Comparison of ENCODE assay signal across 26 cellular contexts in the genomic region with DNA sequence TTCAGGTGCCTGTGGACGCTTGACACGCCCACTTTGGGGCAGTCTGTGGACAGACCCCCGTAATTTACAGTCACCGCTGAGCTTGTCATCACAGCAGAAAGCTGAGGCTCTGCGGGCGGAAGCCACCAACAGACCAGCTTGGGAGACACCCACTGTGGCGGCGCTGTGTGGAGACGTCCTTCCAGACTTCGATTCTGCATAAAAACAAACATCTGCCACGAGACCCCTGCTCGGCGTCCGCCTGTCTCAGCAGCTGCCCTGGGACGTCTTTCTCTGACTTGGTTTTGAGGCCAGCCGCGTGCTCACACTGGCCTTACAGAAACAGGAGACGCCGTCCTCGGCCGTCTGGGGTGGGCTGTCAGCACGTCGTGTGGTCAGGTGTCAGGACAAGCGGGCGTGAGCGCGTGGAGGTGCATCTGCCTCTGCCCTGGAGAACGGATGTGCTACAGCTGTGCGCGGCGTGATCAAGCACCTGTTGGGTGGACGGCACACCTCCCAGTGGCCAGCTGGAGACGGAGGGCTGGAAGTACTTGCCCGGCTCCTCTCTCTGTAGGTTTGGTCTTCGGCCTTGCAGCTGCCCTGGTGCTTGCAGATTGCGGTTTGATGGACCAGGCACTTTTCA. TPM values are rescaled to one million over a fixed set of nuclear protein-coding genes. Genes with fewer than 3 reads are reported as not detected.
DNase-seq lines count a peak whose midpoint lies in the region; ATAC-seq, FAIRE-seq and TF ChIP-seq lines count a peak whose summit lies in the region.
"Had no signal": no experiment of that assay in that cellular context is flagged by ENCODE, and none has a peak within 500 bp of the region (broad histone marks: within the 10 kb centered on the region; RNA-seq: fewer than 3 reads in every experiment).

No MANE protein-coding gene starts in this region.

- H3K27me3 Mint-ChIP-seq in osteocyte (ENCODE audit: unreplicated experiment) = no peaks in the 10 kb centered on the region

- H3K36me3 Mint-ChIP-seq in osteocyte (ENCODE audit: unreplicated experiment) = peaks cover 50% of the 10 kb centered on the region

- no peak overlapping the region for H3K4me3 ChIP-seq in heart right ventricle
- no peak overlapping the region for H3K4me3 ChIP-seq in kidney (ENCODE audit: low read length in 2 of 2)
- H3K4me3 ChIP-seq: GM23248, MG63, PC-9 had no signal

- ATAC-seq in Right ventricle myocardium superior (ENCODE audit: poor library complexity) (no peak), heart right ventricle (no peak), HG02885 (IDR thresholded peaks at IDR 0.05; ENCODE audit: poor library complexity, unreplicated experiment) (no peak)
- ATAC-seq: Right ventricle myocardium inferior had no signal

- peak; percentile 30 for DNase-seq in Right ventricle myocardium superior
- no peak for DNase-seq in heart right ventricle
- DNase-seq in kidney = peak; percentile 71
- DNase-seq in osteocyte (ENCODE audit: extremely low spot score, unreplicated experiment) = peak; percentile 76
- no peak for DNase-seq in activated CD4-positive, alpha-beta T cell treated with anti-CD3 and anti-CD28 coated beads, Interleukin-2, amount 50 U/mL, for 4 hours
- DNase-seq in cerebellar nuclear complex (lab: John Stamatoyannopoulos, UW) = no peak
- DNase-seq: Calu3, DMS79 treated with DMSO at 0.1 percent for 48 hours, GM23248, H9, HFFc6, KG1, MG63, NCI-H1694, NCI-H2029 treated with DMSO at 0.1 percent for 48 hours, NCI-H446 treated with DMSO at 0.1 percent for 48 hours, NCI-H526, NCI-H82, PC-9 had no signal

- no peak overlapping the region for H3K27ac Mint-ChIP-seq in osteocyte (ENCODE audit: unreplicated experiment)
- H3K27ac Mint-ChIP-seq: H9, HFFc6 had no signal

- H3K9ac ChIP-seq in kidney (ENCODE audit: low read length in 2 of 2) = no peak overlapping the region
- H3K9ac ChIP-seq: GM23248 had no signal

- H3K36me3 ChIP-seq in heart right ventricle = peaks cover 0 to 81% (median 26%) of the 10 kb centered on the region in 9 donors
- peaks cover 8% of the 10 kb centered on the region in 2 donors for H3K36me3 ChIP-seq in kidney (ENCODE audit: control insufficient read depth in 1 of 2, insufficient read depth in 2 of 2, low read length in 2 of 2)
- H3K36me3 ChIP-seq: MG63 had no signal

- no peak overlapping the region for H3K4me3 Mint-ChIP-seq in osteocyte (ENCODE audit: unreplicated experiment)
- H3K4me3 Mint-ChIP-seq: H9, HFFc6 had no signal

- H3K9me3 ChIP-seq in heart right ventricle (no peaks in the 10 kb centered on the region), kidney (ENCODE audit: control insufficient read depth in 1 of 2, low read length in 2 of 2) (no peaks in the 10 kb centered on the region)
- H3K9me3 ChIP-seq: MG63 had no signal

- no peaks in the 10 kb centered on the region for H3K4me1 Mint-ChIP-seq in osteocyte (ENCODE audit: unreplicated experiment)
- H3K4me1 Mint-ChIP-seq: H9 had no signal

- no peaks in the 10 kb centered on the region for H3K9me3 Mint-ChIP-seq in osteocyte (ENCODE audit: unreplicated experiment)
- H3K9me3 Mint-ChIP-seq: H9 had no signal

- no peaks in the 10 kb centered on the region for H3K4me1 ChIP-seq in heart right ventricle
- H3K4me1 ChIP-seq in kidney (ENCODE audit: control insufficient read depth in 1 of 2, insufficient read depth in 1 of 2, low read depth in 1 of 2, low read length in 2 of 2) = no peaks in the 10 kb centered on the region

- no peak for FAIRE-seq in kidney (lab: Jason Lieb, UNC)
- FAIRE-seq: GM18507 had no signal

- no peaks in the 10 kb centered on the region for H3K27me3 ChIP-seq in heart right ventricle
- H3K27me3 ChIP-seq: MG63 had no signal

- intact Hi-C loops in Right ventricle myocardium superior (cut with DNase I) = no loop called here
- intact Hi-C loops in heart right ventricle (cut with DNase I) = no loop called here
- intact Hi-C loops in kidney (cut with DNase I) = no loop called here

- TF ChIP-seq CTCF in heart right ventricle (IDR thresholded peaks at IDR 0.05) (no peak), kidney (IDR thresholded peaks at IDR 0.05; ENCODE audit: borderline replicate concordance, extremely low read depth, insufficient read depth) (no peak), osteocyte (IDR thresholded peaks at IDR 0.05) (no peak)

- WGBS in heart right ventricle, 2 donors = 95 to 96% methylated on average over 36 of the region's 36 CpGs

- H3K27ac ChIP-seq in heart right ventricle (no peak overlapping the region), kidney (ENCODE audit: low read depth in 2 of 2, low read length in 2 of 2) (no peak overlapping the region)
- H3K27ac ChIP-seq: GM23248, PC-9 had no signal

RNA-seq across cellular contexts. Expression of gene PIGG, which starts 37.5 kb away (rescaled TPM):
- 18.4 TPM for total RNA-seq in Right ventricle myocardium superior
- 10 to 100 TPM; 13.2 to 20.4 (median 17.1) TPM for total RNA-seq in heart right ventricle
- polyA plus RNA-seq in heart right ventricle = 10 to 100 TPM; 12.6 to 49.5 TPM
- total RNA-seq in kidney = 67.9 TPM
- polyA plus RNA-seq in kidney (ENCODE audit: insufficient read depth, low read depth, low replicate concordance) = 37.8 TPM
- total RNA-seq in osteocyte = 66.6 and 68.0 TPM in 2 replicates

RNA-seq across cellular contexts. Expression of gene ZNF721, which starts 37.5 kb away (rescaled TPM):
- 11.0 TPM for total RNA-seq in Right ventricle myocardium superior
- 10 to 100 TPM in 9 of 10 donors, 1 to 10 TPM in 1; 9.9 to 17.6 (median 15.3) TPM for total RNA-seq in heart right ventricle
- polyA plus RNA-seq in heart right ventricle = 10 to 100 TPM in 1 of 2 donors, 1 to 10 TPM in 1; 4.9 to 11.3 TPM
- 33.3 TPM for total RNA-seq in kidney
- polyA plus RNA-seq in kidney (ENCODE audit: insufficient read depth, low read depth, low replicate concordance) = 9.2 TPM
- 23.7 and 26.3 TPM in 2 replicates for total RNA-seq in osteocyte

RNA-seq across cellular contexts. Expression of gene TMEM271, which starts 39.6 kb away (rescaled TPM):
- total RNA-seq in Right ventricle myocardium superior (not detected), heart right ventricle (not detected), kidney (not detected), osteocyte (not detected in 2 replicates)
- polyA plus RNA-seq in heart right ventricle (not detected), kidney (ENCODE audit: insufficient read depth, low read depth, low replicate concordance) (not detected)
- total RNA-seq: A172, Calu3, GM23248, HFFc6, PC-9, Right ventricle myocardium inferior, RPMI7951, SK-MEL-5 had no signal
- polyA plus RNA-seq: BJ, GM23248 had no signal

Comparison
In these comparisons a context has a peak if more than half of its experiments do, and no peak if none do; other contexts are left out.
1. DNase-seq: peak in Right ventricle myocardium superior (single experiment), kidney (single experiment) and osteocyte (single experiment); none in heart right ventricle (0 of 2), activated CD4-positive, alpha-beta T cell treated with anti-CD3 and anti-CD28 coated beads, Interleukin-2, amount 50 U/mL, for 4 hours (0 of 2) and cerebellar nuclear complex (0 of 2).